Comparison of ENCODE assay signal across 1 cellular context in the genomic region with DNA sequence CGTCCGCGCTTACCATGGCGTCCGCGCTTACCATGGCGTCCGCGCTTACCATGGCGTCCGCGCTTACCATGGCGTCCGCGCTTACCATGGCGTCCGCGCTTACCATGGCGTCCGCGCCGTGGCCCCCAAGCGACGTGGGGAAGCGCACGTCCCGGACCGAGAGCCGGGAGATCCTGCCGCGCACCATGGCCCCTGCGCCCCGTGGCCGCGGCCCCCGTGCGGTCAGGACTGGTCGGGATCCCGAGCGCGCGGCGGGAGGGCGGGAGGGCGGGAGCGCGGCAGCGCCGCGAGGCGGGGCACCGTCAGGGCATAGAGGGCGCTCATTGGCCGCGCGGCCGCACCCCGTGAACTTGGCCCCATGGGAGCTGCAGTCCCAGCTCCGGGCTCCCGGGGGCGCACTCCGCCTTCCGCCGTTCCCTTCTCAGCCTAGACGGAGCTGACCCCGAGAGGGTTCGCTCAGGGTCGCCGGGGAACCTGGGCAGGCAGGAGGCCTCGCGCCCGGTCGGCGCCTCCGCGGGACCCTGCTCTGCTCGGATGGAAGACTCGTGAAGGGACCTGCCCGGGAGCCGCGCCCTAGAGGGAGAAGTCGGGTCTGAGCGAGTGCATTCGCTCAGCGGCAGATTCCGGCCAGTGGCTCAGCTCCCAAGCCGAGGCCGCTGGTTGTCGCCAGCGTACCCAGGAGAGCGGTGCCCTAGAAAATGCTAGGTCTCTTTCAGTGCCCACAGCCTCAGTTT.
A peak's percentile ranks its signal among the peaks of the same experiment; 100 is the strongest.
TF ChIP-seq lines count a peak whose summit lies in the region.

Gene ENOSF1, minus strand, starts transcription at position 230 of the 734 bp plus-strand sequence. Its CDS starts 43 bp downstream, at position 187.

TF ChIP-seq in H1, 55 proteins besides CTCF, POLR2A, EP300 and RAD21:
- TF ChIP-seq SP1 (IDR thresholded peaks at IDR 0.05; ENCODE audit: low read depth, low read length) = no peak
- TF ChIP-seq SRF (IDR thresholded peaks at IDR 0.05; ENCODE audit: low read depth, low read length) = no peak
- TF ChIP-seq TEAD4 (IDR thresholded peaks at IDR 0.05; ENCODE audit: low read depth, low read length) = no peak
- TF ChIP-seq E2F6 (IDR thresholded peaks at IDR 0.05) = no peak
- TF ChIP-seq GABPA (IDR thresholded peaks at IDR 0.05; ENCODE audit: borderline replicate concordance, insufficient read depth, low read length) = no peak
- TF ChIP-seq SIX5 (IDR thresholded peaks at IDR 0.05; ENCODE audit: low read depth, low read length) = no peak
- TF ChIP-seq CHD7 (IDR thresholded peaks at IDR 0.05; ENCODE audit: insufficient replicate concordance, low read length) = no peak
- no peak for TF ChIP-seq POU5F1 (IDR thresholded peaks at IDR 0.05; ENCODE audit: low read depth, low read length)
- no peak for TF ChIP-seq CEBPB (IDR thresholded peaks at IDR 0.05; ENCODE audit: low read depth, low read length)
- no peak for TF ChIP-seq RXRA (IDR thresholded peaks at IDR 0.05; ENCODE audit: insufficient read depth, low read depth, low read length)
- peak; percentile 24 for TF ChIP-seq TAF7 (optimal IDR thresholded peaks at IDR 0.05; ENCODE audit: borderline replicate concordance, low read depth, low read length)
- no peak for TF ChIP-seq GTF2F1 (IDR thresholded peaks at IDR 0.05; ENCODE audit: borderline replicate concordance, low read depth, low read length)
- TF ChIP-seq HDAC2 (IDR thresholded peaks at IDR 0.05; ENCODE audit: borderline replicate concordance in 1 of 2, low read depth in 2 of 2, low read length in 2 of 2) = peak in 1 of 2 experiments; percentile 57; a peak in 1 of 4 replicates
- no peak for TF ChIP-seq CBX8 (IDR thresholded peaks at IDR 0.05; ENCODE audit: borderline replicate concordance, low read depth, low read length)
- no peak for TF ChIP-seq SAP30 (IDR thresholded peaks at IDR 0.05; ENCODE audit: insufficient read depth, insufficient replicate concordance, low read length)
- TF ChIP-seq RNF2 (IDR thresholded peaks at IDR 0.05; ENCODE audit: borderline replicate concordance, low read depth, low read length, missing control alignments, poor library complexity, severe bottlenecking) = no peak
- TF ChIP-seq NANOG (IDR thresholded peaks at IDR 0.05; ENCODE audit: insufficient read depth, low read depth, low read length, poor library complexity, severe bottlenecking) = no peak
- TF ChIP-seq SUZ12 (IDR thresholded peaks at IDR 0.05; ENCODE audit: low read length) = no peak
- 0 out of 2 replicates have a peak, but pooled peaks have one; percentile 83 for TF ChIP-seq YY1 (IDR thresholded peaks at IDR 0.05; ENCODE audit: low read depth, low read length)
- no peak for TF ChIP-seq EZH2 (IDR thresholded peaks at IDR 0.05; ENCODE audit: low read depth, low read length, severe bottlenecking)
- TF ChIP-seq ASH2L (IDR thresholded peaks at IDR 0.05; ENCODE audit: low read length) = peak; percentile 80
- TF ChIP-seq, protein P1, sequence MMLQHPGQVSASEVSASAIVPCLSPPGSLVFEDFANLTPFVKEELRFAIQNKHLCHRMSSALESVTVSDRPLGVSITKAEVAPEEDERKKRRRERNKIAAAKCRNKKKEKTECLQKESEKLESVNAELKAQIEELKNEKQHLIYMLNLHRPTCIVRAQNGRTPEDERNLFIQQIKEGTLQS (IDR thresholded peaks at IDR 0.05; ENCODE audit: insufficient read depth, low read depth, low read length) = no peak
- no peak for TF ChIP-seq EGR1 (IDR thresholded peaks at IDR 0.05; ENCODE audit: borderline replicate concordance, low read depth, low read length)
- peak; percentile 88 for TF ChIP-seq POLR2AphosphoS5 (IDR thresholded peaks at IDR 0.05; ENCODE audit: low read depth, low read length)
- no peak for TF ChIP-seq HDAC6 (IDR thresholded peaks at IDR 0.05; ENCODE audit: low read depth, low read length)
- no peak for TF ChIP-seq FOSL1 (IDR thresholded peaks at IDR 0.05; ENCODE audit: insufficient read depth, low read depth, low read length)
- TF ChIP-seq TBP (IDR thresholded peaks at IDR 0.05; ENCODE audit: low read depth, low read length) = peak; percentile 62
- no peak for TF ChIP-seq BACH1 (IDR thresholded peaks at IDR 0.05; ENCODE audit: low read length)
- 0 out of 2 replicates have a peak, but pooled peaks have one; percentile 38 for TF ChIP-seq TCF12 (IDR thresholded peaks at IDR 0.05; ENCODE audit: low read depth, low read length)
- TF ChIP-seq NRF1 (IDR thresholded peaks at IDR 0.05; ENCODE audit: low read depth, low read length) = no peak
- peak in 1 of 2 experiments; percentile 37; a peak in 1 of 4 replicates for TF ChIP-seq SIN3A (conservative IDR thresholded peaks at IDR 0.05 in 1 of 2, IDR thresholded peaks at IDR 0.05 in 1 of 2; ENCODE audit: low read depth in 1 of 2, low read length in 2 of 2)
- no peak for TF ChIP-seq RFX5 (IDR thresholded peaks at IDR 0.05; ENCODE audit: borderline replicate concordance, low read depth, low read length)
- no peak for TF ChIP-seq KDM1A (IDR thresholded peaks at IDR 0.05; ENCODE audit: borderline replicate concordance, low read length)
- 0 out of 2 replicates have a peak, but pooled peaks have one; percentile 71 for TF ChIP-seq PHF8 (conservative IDR thresholded peaks at IDR 0.05; ENCODE audit: low read depth, low read length)
- TF ChIP-seq SP2 (IDR thresholded peaks at IDR 0.05; ENCODE audit: low read length) = no peak
- TF ChIP-seq CHD1 (IDR thresholded peaks at IDR 0.05; ENCODE audit: low read depth, low read length) = no peak
- TF ChIP-seq JUN (IDR thresholded peaks at IDR 0.05; ENCODE audit: low read depth, low read length) = no peak
- peak; percentile 84 for TF ChIP-seq KDM4A (IDR thresholded peaks at IDR 0.05; ENCODE audit: low read depth, low read length, severe bottlenecking)
- no peak for TF ChIP-seq CHD2 (IDR thresholded peaks at IDR 0.05; ENCODE audit: low read length)
- TF ChIP-seq SP4 (IDR thresholded peaks at IDR 0.05; ENCODE audit: low read length) = no peak
- no peak for TF ChIP-seq KDM5A (IDR thresholded peaks at IDR 0.05; ENCODE audit: low read length)
- TF ChIP-seq TAF1 (IDR thresholded peaks at IDR 0.05; ENCODE audit: low read depth, low read length) = peak; percentile 69
- 0 out of 2 replicates have a peak, but pooled peaks have one; percentile 2 for TF ChIP-seq USF2 (IDR thresholded peaks at IDR 0.05; ENCODE audit: low read length)
- no peak for TF ChIP-seq CBX5 (IDR thresholded peaks at IDR 0.05; ENCODE audit: low read depth, low read length)
- no peak for TF ChIP-seq CTBP2 (IDR thresholded peaks at IDR 0.05; ENCODE audit: borderline replicate concordance, insufficient read depth, insufficient read length, low read length)
- TF ChIP-seq RBBP5 (IDR thresholded peaks at IDR 0.05; ENCODE audit: borderline replicate concordance, low read depth, low read length) = peak; percentile 21; the same call in 1 of the 2 replicates
- no peak for TF ChIP-seq BRCA1 (IDR thresholded peaks at IDR 0.05; ENCODE audit: low read depth, low read length)
- peak; percentile 98 for TF ChIP-seq ATF2 (IDR thresholded peaks at IDR 0.05; ENCODE audit: low read length)
- no peak for TF ChIP-seq SIRT6 (IDR thresholded peaks at IDR 0.05; ENCODE audit: low read length)
- no peak for TF ChIP-seq JUND (IDR thresholded peaks at IDR 0.05; ENCODE audit: low read length)
- TF ChIP-seq BCL11A (IDR thresholded peaks at IDR 0.05; ENCODE audit: low read depth in 2 of 2, low read length in 2 of 2) = no peak
- peak; percentile 60 for TF ChIP-seq CREB1 (IDR thresholded peaks at IDR 0.05)
- TF ChIP-seq, protein P2, sequence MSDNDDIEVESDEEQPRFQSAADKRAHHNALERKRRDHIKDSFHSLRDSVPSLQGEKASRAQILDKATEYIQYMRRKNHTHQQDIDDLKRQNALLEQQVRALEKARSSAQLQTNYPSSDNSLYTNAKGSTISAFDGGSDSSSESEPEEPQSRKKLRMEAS (IDR thresholded peaks at IDR 0.05) = peak; percentile 70
- TF ChIP-seq ZNF274 (IDR thresholded peaks at IDR 0.05; ENCODE audit: borderline replicate concordance, extremely low read depth, low read length) = no peak
- TF ChIP-seq MAFK (IDR thresholded peaks at IDR 0.05; ENCODE audit: low read depth, low read length) = no peak
TF ChIP-seq in H1: peak in this region for 16.
